1 cellular context compared by ENCODE assay signal in genomic region chr5:181221792-181222629, GRCh38.
TF ChIP-seq lines count a peak whose summit lies in the region.

No MANE protein-coding gene starts in this region.

TF ChIP-seq in K562, 482 proteins besides CTCF, POLR2A, EP300 and RAD21 (continued from another document and continues in another):
- TF ChIP-seq KDM5B (IDR thresholded peaks at IDR 0.05; ENCODE audit: insufficient replicate concordance, low read depth, low read length) (peak; percentile 81), NUFIP1 (IDR thresholded peaks at IDR 0.05; ENCODE audit: partially characterized antibody) (no peak), ZFP30 (CRISPR knock-in tag; IDR thresholded peaks at IDR 0.05; ENCODE audit: borderline replicate concordance) (no peak), DIDO1 (tag; IDR thresholded peaks at IDR 0.05; ENCODE audit: low read depth) (no peak), HINFP (tag; conservative IDR thresholded peaks at IDR 0.05; ENCODE audit: low read depth) (no peak), KAT2B (IDR thresholded peaks at IDR 0.05; ENCODE audit: low read depth, low read length) (no peak), NFRKB (IDR thresholded peaks at IDR 0.05; ENCODE audit: low read depth) (0 out of 2 replicates have a peak, but pooled peaks have one; percentile 69), MTA1 (IDR thresholded peaks at IDR 0.05; ENCODE audit: borderline replicate concordance) (peak; percentile 72), AFF1 (IDR thresholded peaks at IDR 0.05; ENCODE audit: low read depth in 1 of 2, partially characterized antibody in 2 of 2) (peak in 1 of 2 experiments; percentile 89), ZNF3 (CRISPR knock-in tag; IDR thresholded peaks at IDR 0.05) (no peak), ESRRB (CRISPR knock-in tag; IDR thresholded peaks at IDR 0.05; ENCODE audit: borderline replicate concordance) (no peak), RBM22 (IDR thresholded peaks at IDR 0.05; ENCODE audit: low read depth, low read length, poor library complexity, severe bottlenecking) (peak; percentile 95), BCL6 (CRISPR knock-in tag; IDR thresholded peaks at IDR 0.05) (no peak), RFX1 (IDR thresholded peaks at IDR 0.05) (no peak), E2F3 (CRISPR knock-in tag; IDR thresholded peaks at IDR 0.05) (peak; percentile 75; the same call in 1 of the 2 replicates), MAZ (CRISPR knock-in tag; conservative IDR thresholded peaks at IDR 0.05 in 1 of 2, IDR thresholded peaks at IDR 0.05 in 1 of 2) (peak in 1 of 2 experiments; percentile 59; a peak in 3 of 4 replicates), MLLT1 (IDR thresholded peaks at IDR 0.05) (0 out of 4 replicates have a peak, but pooled peaks have one; percentile 25 to 51), RBM14 (IDR thresholded peaks at IDR 0.05; ENCODE audit: borderline replicate concordance, insufficient read depth, low read depth, low read length) (0 out of 2 replicates have a peak, but pooled peaks have one; percentile 85), TAF15 (IDR thresholded peaks at IDR 0.05; ENCODE audit: low read depth, low read length) (no peak), ZNF398 (CRISPR knock-in tag; IDR thresholded peaks at IDR 0.05) (no peak), MXI1 (IDR thresholded peaks at IDR 0.05; ENCODE audit: low read depth, low read length) (peak; percentile 49; the same call in 1 of the 2 replicates), ZNF444 (CRISPR knock-in tag; IDR thresholded peaks at IDR 0.05) (no peak), ZNF212 (CRISPR knock-in tag; IDR thresholded peaks at IDR 0.05) (0 out of 2 replicates have a peak, but pooled peaks have one; percentile 46), MAX (CRISPR knock-in tag; IDR thresholded peaks at IDR 0.05) (peak; percentile 87), NCOA4 (IDR thresholded peaks at IDR 0.05; ENCODE audit: partially characterized antibody) (no peak), CEBPG (CRISPR knock-in tag; IDR thresholded peaks at IDR 0.05) (no peak), CEBPG (tag; conservative IDR thresholded peaks at IDR 0.05 in 1 of 2, IDR thresholded peaks at IDR 0.05 in 1 of 2) (peak in 1 of 2 experiments; percentile 35; a peak in 2 of 4 replicates), SMARCA4 (IDR thresholded peaks at IDR 0.05) (no peak), RBFOX2 (IDR thresholded peaks at IDR 0.05; ENCODE audit: low read depth, low read length) (no peak), ZNF146 (CRISPR knock-in tag; IDR thresholded peaks at IDR 0.05; ENCODE audit: unreplicated experiment) (no peak), ZNF143 (CRISPR knock-in tag; IDR thresholded peaks at IDR 0.05) (no peak), STAT5B (CRISPR knock-in tag; IDR thresholded peaks at IDR 0.05) (no peak), CHD2 (IDR thresholded peaks at IDR 0.05; ENCODE audit: low read depth, low read length) (peak; percentile 9; the same call in 1 of the 2 replicates), AFF4 (CRISPR knock-in tag; IDR thresholded peaks at IDR 0.05) (peak; percentile 10), ZNF24 (IDR thresholded peaks at IDR 0.05) (peak; percentile 96; the same call in 1 of the 2 replicates), PTTG1 (tag; IDR thresholded peaks at IDR 0.05; ENCODE audit: low read depth) (no peak), ZNF589 (CRISPR knock-in tag; IDR thresholded peaks at IDR 0.05; ENCODE audit: low read depth) (no peak), TEAD1 (CRISPR knock-in tag; IDR thresholded peaks at IDR 0.05) (peak in 1 of 2 experiments; percentile 70; a peak in 1 of 4 replicates), HIVEP1 (CRISPR knock-in tag; IDR thresholded peaks at IDR 0.05) (no peak), ZNF766 (CRISPR knock-in tag; conservative IDR thresholded peaks at IDR 0.05) (no peak; the same call in none of the 2 replicates), TRIM24 (IDR thresholded peaks at IDR 0.05) (peak in 1 of 2 experiments; percentile 64; a peak in 2 of 4 replicates), ZNF699 (CRISPR knock-in tag; IDR thresholded peaks at IDR 0.05; ENCODE audit: insufficient replicate concordance) (no peak), ZNF780A (CRISPR knock-in tag; IDR thresholded peaks at IDR 0.05) (no peak), PHF8 (IDR thresholded peaks at IDR 0.05; ENCODE audit: borderline replicate concordance, low read length) (no peak; the same call in 1 of the 2 replicates), BCLAF1 (IDR thresholded peaks at IDR 0.05; ENCODE audit: borderline replicate concordance in 1 of 2, control insufficient read depth in 1 of 2, low read depth in 2 of 2, low read length in 1 of 2) (peak; percentile 57 to 60; a peak in 2 of 4 replicates), KDM4B (IDR thresholded peaks at IDR 0.05; ENCODE audit: borderline replicate concordance in 2 of 2, low read depth in 1 of 2) (peak in 1 of 2 experiments; percentile 32; a peak in 1 of 4 replicates), RBM15 (IDR thresholded peaks at IDR 0.05; ENCODE audit: insufficient read depth, low read length) (no peak), ZBED1 (IDR thresholded peaks at IDR 0.05) (peak; percentile 33; the same call in 1 of the 2 replicates), TCF3 (CRISPR knock-in tag; IDR thresholded peaks at IDR 0.05) (peak; percentile 42), EP400 (IDR thresholded peaks at IDR 0.05) (peak; percentile 88), SAFB2 (IDR thresholded peaks at IDR 0.05; ENCODE audit: borderline replicate concordance, low read depth, low read length, severe bottlenecking) (no peak), COPS2 (conservative IDR thresholded peaks at IDR 0.05) (no peak), MED1 (CRISPR knock-in tag; IDR thresholded peaks at IDR 0.05; ENCODE audit: borderline replicate concordance) (no peak), MCM5 (IDR thresholded peaks at IDR 0.05; ENCODE audit: low read depth) (no peak), ATF4 (CRISPR knock-in tag; IDR thresholded peaks at IDR 0.05) (no peak; the same call in 1 of the 2 replicates)
